28 cellular contexts compared by ENCODE assay signal in genomic region chr5:51376504-51376903, GRCh38. TPM values are rescaled to one million over a fixed set of nuclear protein-coding genes. Genes with fewer than 3 reads are reported as not detected.
DNase-seq lines count a peak whose midpoint lies in the region; ATAC-seq and TF ChIP-seq lines count a peak whose summit lies in the region.
"Had no signal": no experiment of that assay in that cellular context is flagged by ENCODE, and none has a peak within 500 bp of the region (broad histone marks: within the 10 kb centered on the region; RNA-seq: fewer than 3 reads in every experiment).

No MANE protein-coding gene starts in this region.

- H3K4me1 ChIP-seq in iPS-15b (ENCODE audit: control insufficient read depth, insufficient read depth, low read length) = peaks cover 35% of the 10 kb centered on the region

- TF ChIP-seq CTCF in type B pancreatic cell (conservative IDR thresholded peaks at IDR 0.05) = no peak

- peaks cover 22% of the 10 kb centered on the region for H3K4me1 Mint-ChIP-seq in type B pancreatic cell (ENCODE audit: unreplicated experiment)

- H3K36me3 ChIP-seq in iPS-15b (ENCODE audit: control insufficient read depth, insufficient read depth, low read length) = no peaks in the 10 kb centered on the region
- H3K36me3 ChIP-seq: esophagus muscularis mucosa, gastroesophageal sphincter, spleen, transverse colon had no signal

- peak overlapping the region; percentile 62 for H3K4me3 ChIP-seq in iPS-15b (ENCODE audit: low read depth, low read length)
- H3K4me3 ChIP-seq: body of pancreas, esophagus muscularis mucosa, GM12878, spleen, transverse colon had no signal

- no peak overlapping the region for H3K9ac ChIP-seq in iPS-15b (ENCODE audit: low read depth, low read length)

- DNase-seq in NCI-H2171 treated with DMSO at 0.1 percent for 48 hours (lab: John Stamatoyannopoulos, UW) = peak; percentile 36
- DNase-seq in NCI-H2171 (lab: John Stamatoyannopoulos, UW) = no peak
- peak; percentile 68 for DNase-seq in NCI-H345 (lab: John Stamatoyannopoulos, UW)
- DNase-seq in type B pancreatic cell (ENCODE audit: extremely low spot score, unreplicated experiment) = no peak
- DNase-seq in stimulated activated CD4-positive, alpha-beta T cell treated with anti-CD3 and anti-CD28 coated beads, Interleukin-2, amount 100 ng/mL, for 24 hours = no peak
- no peak for DNase-seq in NAMALWA (ENCODE audit: low spot score)
- DNase-seq: activated CD4-positive, alpha-beta T cell treated with anti-CD3 and anti-CD28 coated beads, Interleukin-2, amount 50 U/mL, for 48 hours; activated naive CD8-positive, alpha-beta T cell treated with anti-CD3 and anti-CD28 coated beads, Interleukin-2, amount 50 U/mL, for 24 hours; body of pancreas; CD4-positive, alpha-beta memory T cell; DMS53; effector CD8-positive, alpha-beta T cell; left colon; mesenchymal stem cell; NCI-H1694; spleen; stimulated activated CD4-positive, alpha-beta T cell treated with anti-CD3 and anti-CD28 coated beads, Interleukin-4, amount 100 ng/mL, for 4 hours; stimulated activated naive CD8-positive, alpha-beta T cell treated with anti-CD3 and anti-CD28 coated beads, Interleukin-15, Interleukin-2, amounts not matched to agents 100 U/mL and 50 U/mL, for 24 hours; transverse colon had no signal

- H3K9me3 ChIP-seq in iPS-15b (ENCODE audit: control insufficient read depth, insufficient read depth, low read length) = no peaks in the 10 kb centered on the region
- H3K9me3 ChIP-seq: body of pancreas, gastroesophageal sphincter, transverse colon had no signal

- H3K27me3 Mint-ChIP-seq in type B pancreatic cell = peaks cover 85% of the 10 kb centered on the region

- no peaks in the 10 kb centered on the region for H3K9me3 Mint-ChIP-seq in type B pancreatic cell
- H3K9me3 Mint-ChIP-seq: T-helper 2 cell treated with Interferon-gamma antibody and Interleukin-4, amounts not matched to agents 5 μg/mL and 100 μg/mL, for 36 hours had no signal

- peaks cover 82% of the 10 kb centered on the region for H3K27me3 ChIP-seq in iPS-15b (ENCODE audit: control insufficient read depth, insufficient read depth, low read length)

- H3K36me3 Mint-ChIP-seq in type B pancreatic cell = no peaks in the 10 kb centered on the region

- peak overlapping the region; percentile 95 for H3K4me3 Mint-ChIP-seq in type B pancreatic cell
- H3K4me3 Mint-ChIP-seq: activated naive CD8-positive, alpha-beta T cell treated with anti-CD3 and anti-CD28 coated beads, Interleukin-2, amount 50 U/mL, for 24 hours; CD4-positive, alpha-beta memory T cell; T-helper 2 cell treated with Interferon-gamma antibody and Interleukin-4, amounts not matched to agents 5 μg/mL and 100 μg/mL, for 36 hours had no signal

- no peak overlapping the region for H3K27ac Mint-ChIP-seq in type B pancreatic cell
- H3K27ac Mint-ChIP-seq: activated naive CD8-positive, alpha-beta T cell treated with anti-CD3 and anti-CD28 coated beads, Interleukin-2, amount 50 U/mL, for 24 hours; CD4-positive, alpha-beta memory T cell had no signal

- ATAC-seq in GM19351 (IDR thresholded peaks at IDR 0.05; ENCODE audit: unreplicated experiment) = no peak
- ATAC-seq: activated naive CD8-positive, alpha-beta T cell treated with anti-CD3 and anti-CD28 coated beads, Interleukin-2, amount 50 U/mL, for 24 hours; body of pancreas; gastroesophageal sphincter; GM12878; HepG2; left colon; stimulated activated naive CD8-positive, alpha-beta T cell treated with anti-CD3 and anti-CD28 coated beads, Interleukin-15, Interleukin-2, amounts not matched to agents 100 U/mL and 50 U/mL, for 24 hours had no signal

RNA-seq across cellular contexts. Expression of gene ISL1, which starts 6.7 kb away (rescaled TPM):
- total RNA-seq in type B pancreatic cell (ENCODE audit: low replicate concordance) = 31.5 and 39.4 TPM in 2 replicates
- total RNA-seq: CD4-positive, alpha-beta memory T cell; chondrocyte; esophagus muscularis mucosa; GM12878; HepG2; osteocyte had no signal

Comparison
In these comparisons a context has a peak if more than half of its experiments do, and no peak if none do; other contexts are left out.
1. DNase-seq: peak in NCI-H2171 treated with DMSO at 0.1 percent for 48 hours (single experiment) and NCI-H345 (single experiment); none in NCI-H2171 (single experiment), type B pancreatic cell (single experiment), stimulated activated CD4-positive, alpha-beta T cell treated with anti-CD3 and anti-CD28 coated beads, Interleukin-2, amount 100 ng/mL, for 24 hours (0 of 2) and NAMALWA (single experiment).